In the genomic region with DNA sequence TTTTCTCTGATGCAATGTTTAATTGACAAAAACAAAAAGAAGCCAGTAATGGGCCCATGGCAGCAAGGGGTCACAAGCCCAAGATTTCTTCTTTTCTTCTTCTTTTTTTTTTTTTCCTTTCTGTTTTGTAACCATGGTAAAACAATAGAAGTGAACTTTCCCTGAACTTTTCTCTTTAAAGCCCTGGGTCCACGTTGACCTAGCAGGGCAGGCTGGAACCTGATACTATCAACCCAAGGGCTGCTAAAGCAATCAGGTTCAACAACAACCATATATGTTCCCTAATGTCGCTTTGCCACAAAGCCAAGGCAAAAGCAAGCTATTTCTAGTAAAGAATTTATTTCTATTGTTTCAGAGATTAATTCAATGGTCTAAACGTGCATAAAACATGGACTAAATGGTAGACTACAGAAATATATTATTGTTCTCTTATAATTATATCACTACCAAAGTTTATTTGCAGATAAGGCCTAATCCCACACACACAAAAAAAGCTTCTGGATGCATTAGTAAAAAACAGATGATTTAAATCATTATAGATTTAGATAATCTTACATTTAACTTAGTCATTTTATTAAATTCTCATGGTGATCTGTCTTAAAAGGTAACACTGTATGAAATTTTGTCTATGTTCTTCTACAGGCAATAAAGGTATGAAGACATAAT, we compare ENCODE assay signal across 12 cellular contexts.
DNase-seq lines count a peak whose midpoint lies in the region; ATAC-seq, FAIRE-seq and TF ChIP-seq lines count a peak whose summit lies in the region.
"Had no signal": no experiment of that assay in that cellular context is flagged by ENCODE, and none has a peak within 500 bp of the region (broad histone marks: within the 10 kb centered on the region; RNA-seq: fewer than 3 reads in every experiment).

No MANE protein-coding gene starts in this region.

- DNase-seq in heart right ventricle, result peak in 1 of 2 donors; percentile 33
- no peak for DNase-seq in Right ventricle myocardium superior
- peak; percentile 7 for DNase-seq in amniotic epithelial cell (ENCODE audit: low read depth)
- DNase-seq in coronary artery (ENCODE audit: low spot score), result no peak
- no peak for DNase-seq in ecto neural progenitor cell (ENCODE audit: low spot score)
- DNase-seq: NCI-H146; stimulated activated CD4-positive, alpha-beta T cell treated with anti-CD3 and anti-CD28 coated beads, Interleukin-15, amount 100 ng/mL, for 24 hours; T-helper 9 cell had no signal

- H3K9me3 ChIP-seq in heart right ventricle, result peaks cover 0 to 6% (median 0%) of the 10 kb centered on the region in 11 donors

- H3K4me1 ChIP-seq in heart right ventricle (peaks cover 0 to 19% (median 3%) of the 10 kb centered on the region in 9 donors), urinary bladder (ENCODE audit: insufficient read depth) (no peaks in the 10 kb centered on the region)

- peak overlapping the region in 4 of 10 donors; percentile 2 to 37 (median 22) for H3K27ac ChIP-seq in heart right ventricle
- H3K27ac ChIP-seq in urinary bladder (ENCODE audit: low read depth), result peak overlapping the region; percentile 23
- H3K27ac ChIP-seq in coronary artery, result no peak overlapping the region

- FAIRE-seq in islet of Langerhans (lab: Jason Lieb, UNC), result peak; percentile 72

- H3K4me3 ChIP-seq in heart right ventricle, result no peak overlapping the region
- H3K4me3 ChIP-seq in urinary bladder (ENCODE audit: low read depth, low read length), result no peak overlapping the region
- no peak overlapping the region for H3K4me3 ChIP-seq in coronary artery

- ATAC-seq in heart right ventricle (peak in 7 of 8 donors; percentile 74 to 93 (median 86)), Right ventricle myocardium superior (ENCODE audit: poor library complexity) (no peak), HG02973 (IDR thresholded peaks at IDR 0.05; ENCODE audit: unreplicated experiment) (no peak)
- ATAC-seq: natural killer cell treated with Interleukin-12 subunit alpha and Interleukin-12 subunit beta and Interleukin-15 and Interleukin-18, amount 100 ng/mL, for 72 hours had no signal

- no peak for TF ChIP-seq CTCF in heart right ventricle (IDR thresholded peaks at IDR 0.05)
- no peak for TF ChIP-seq CTCF in coronary artery (IDR thresholded peaks at IDR 0.05)

- WGBS in heart right ventricle, 2 donors, result 26 to 32% methylated on average over 3 of the region's 3 CpGs
- WGBS in urinary bladder, result 28% methylated on average over 3 of the region's 3 CpGs

- H3K27me3 ChIP-seq in heart right ventricle, result no peaks in the 10 kb centered on the region

- intact Hi-C loops in heart right ventricle (cut with DNase I), result no loop called here
- intact Hi-C loops in Right ventricle myocardium superior (cut with DNase I), result no loop called here

- H3K36me3 ChIP-seq in heart right ventricle, result no peaks in the 10 kb centered on the region
- no peaks in the 10 kb centered on the region for H3K36me3 ChIP-seq in urinary bladder (ENCODE audit: insufficient read depth)

Comparison
In these comparisons a context has a peak if more than half of its experiments do, and no peak if none do; other contexts are left out.
1. ATAC-seq: peak in heart right ventricle (7 of 8); none in Right ventricle myocardium superior (single experiment) and HG02973 (single experiment).